In genomic region chr7:76123316-76123715, GRCh38 we compare ENCODE assay signal across 22 cellular contexts.
DNase-seq lines count a peak whose midpoint lies in the region; ATAC-seq and TF ChIP-seq lines count a peak whose summit lies in the region.
"Had no signal": no experiment of that assay in that cellular context is flagged by ENCODE, and none has a peak within 500 bp of the region (broad histone marks: within the 10 kb centered on the region; RNA-seq: fewer than 3 reads in every experiment).

No MANE protein-coding gene starts in this region.

- POLR2A ChIA-PET in PC-3 (lab: Charles Lee; ENCODE audit: unreplicated experiment) = interaction anchor here (0.7 kb wide), 1 partner anchor 365 kb away, joined by 7 read pairs; no protein-coding TSS in a partner anchor

- 0 out of 2 replicates have a peak, but pooled peaks cover 3% of the 10 kb centered on the region for H3K4me1 ChIP-seq in PC-3 (ENCODE audit: insufficient read depth, low read length)
- H3K4me1 ChIP-seq in upper lobe of left lung = no peaks in the 10 kb centered on the region
- no peaks in the 10 kb centered on the region for H3K4me1 ChIP-seq in lower lobe of right lung
- H3K4me1 ChIP-seq in esophagus muscularis mucosa = no peaks in the 10 kb centered on the region
- H3K4me1 ChIP-seq: BE2C had no signal

- no peaks in the 10 kb centered on the region for H3K9me2 ChIP-seq in PC-3 (replicated peaks; ENCODE audit: low read length)

- no TSS peak for BruUV-seq in PC-3 (replicated peaks; lab: Mats Ljungman, UMichigan)

- H3K9me3 ChIP-seq in PC-3 (ENCODE audit: low read length) = no peaks in the 10 kb centered on the region
- H3K9me3 ChIP-seq in upper lobe of left lung = no peaks in the 10 kb centered on the region
- no peaks in the 10 kb centered on the region for H3K9me3 ChIP-seq in lower lobe of right lung
- H3K9me3 ChIP-seq in esophagus muscularis mucosa = no peaks in the 10 kb centered on the region
- H3K9me3 ChIP-seq: BE2C, BLaER1 had no signal

- no peak overlapping the region for H3K9ac ChIP-seq in PC-3 (ENCODE audit: low read length)
- H3K9ac ChIP-seq: BLaER1 had no signal

- H4K20me1 ChIP-seq in PC-3 (ENCODE audit: low read length) = no peaks in the 10 kb centered on the region
- H4K20me1 ChIP-seq: BLaER1 had no signal

- WGBS in upper lobe of left lung, 2 donors = 88 to 90% methylated on average over 4 of the region's 4 CpGs
- WGBS in esophagus muscularis mucosa = 93% methylated on average over 4 of the region's 4 CpGs

- intact Hi-C loops in PC-3 (cut with micrococcal nuclease) (no loop called here), sciatic nerve (cut with DNase I) (no loop called here), lower lobe of right lung (cut with DNase I) (no loop called here), esophagus muscularis mucosa (cut with DNase I) (no loop called here)

- no peaks in the 10 kb centered on the region for H3F3A ChIP-seq in PC-3 (ENCODE audit: low read length, unreplicated experiment)

- H2AFZ ChIP-seq in PC-3 (ENCODE audit: low read length) = no peak overlapping the region

- no peak for TF ChIP-seq EP300 in upper lobe of left lung (IDR thresholded peaks at IDR 0.05)
- no peak for TF ChIP-seq EP300 in esophagus muscularis mucosa (IDR thresholded peaks at IDR 0.05)

- H3K4me3 ChIP-seq in PC-3 (ENCODE audit: low read length) (no peak overlapping the region), upper lobe of left lung (no peak overlapping the region), lower lobe of right lung (no peak overlapping the region), esophagus muscularis mucosa (no peak overlapping the region)
- H3K4me3 ChIP-seq: BLaER1, GM12878 had no signal

- H3K27ac ChIP-seq in PC-3 (ENCODE audit: low read length) (no peak overlapping the region), upper lobe of left lung (no peak overlapping the region), lower lobe of right lung (no peak overlapping the region), esophagus muscularis mucosa (replicated peaks in 1 of 4) (no peak overlapping the region)
- H3K27ac ChIP-seq: BLaER1 had no signal

- no peak for TF ChIP-seq CTCF in PC-3 (conservative IDR thresholded peaks at IDR 0.05; ENCODE audit: low read depth, low read length)
- TF ChIP-seq CTCF in upper lobe of left lung (IDR thresholded peaks at IDR 0.05) = no peak
- no peak for TF ChIP-seq CTCF in lower lobe of right lung (IDR thresholded peaks at IDR 0.05)
- TF ChIP-seq CTCF in esophagus muscularis mucosa (IDR thresholded peaks at IDR 0.05) = no peak

- no peak for TF ChIP-seq POLR2A in upper lobe of left lung (IDR thresholded peaks at IDR 0.05)
- no peak for TF ChIP-seq POLR2A in esophagus muscularis mucosa (IDR thresholded peaks at IDR 0.05; ENCODE audit: low read depth)

- ATAC-seq in PC-3 = no peak
- peak; percentile 76 for ATAC-seq in esophagus mucosa
- ATAC-seq in upper lobe of left lung (ENCODE audit: low FRiP score in 2 of 2) = no peak
- ATAC-seq in sciatic nerve = no peak
- no peak for ATAC-seq in lower lobe of right lung
- ATAC-seq: GM12878 had no signal

- no peaks in the 10 kb centered on the region for H3K27me3 ChIP-seq in PC-3 (ENCODE audit: low read length)
- no peaks in the 10 kb centered on the region for H3K27me3 ChIP-seq in upper lobe of left lung
- no peaks in the 10 kb centered on the region for H3K27me3 ChIP-seq in lower lobe of right lung (ENCODE audit: low read depth)
- no peaks in the 10 kb centered on the region for H3K27me3 ChIP-seq in esophagus muscularis mucosa
- H3K27me3 ChIP-seq: BE2C, BLaER1 had no signal

- H3K4me2 ChIP-seq in PC-3 (ENCODE audit: low read length) = no peak overlapping the region

- no peaks in the 10 kb centered on the region for H3K79me2 ChIP-seq in PC-3 (ENCODE audit: low read length)

- CTCF ChIA-PET in PC-3 (lab: Charles Lee) = no interaction called here

- H3K36me3 ChIP-seq in PC-3 (ENCODE audit: low read depth, low read length) (no peaks in the 10 kb centered on the region), upper lobe of left lung (no peaks in the 10 kb centered on the region), lower lobe of right lung (no peaks in the 10 kb centered on the region), esophagus muscularis mucosa (no peaks in the 10 kb centered on the region)
- H3K36me3 ChIP-seq: BE2C, BLaER1 had no signal

- DNase-seq in PC-3 (peak; percentile 5), amniotic epithelial cell (ENCODE audit: low read depth) (peak; percentile 3), upper lobe of left lung (no peak), sciatic nerve (ENCODE audit: low spot score) (no peak), lower lobe of right lung (no peak), esophagus muscularis mucosa (ENCODE audit: extremely low spot score) (no peak)
- DNase-seq: 8988T; ACHN; BE2C; C1 segment of cervical spinal cord; CD4-positive, alpha-beta memory T cell; CD4-positive, CD25-positive, alpha-beta regulatory T cell; CD8-positive, alpha-beta memory T cell; COR-L47; DMS 273 treated with DMSO at 0.1 percent for 48 hours; DMS153; DMS79; DND-41; EL had no signal

Comparison
In these comparisons a context has a peak if more than half of its experiments do, and no peak if none do; other contexts are left out.
1. DNase-seq: peak in PC-3 (single experiment) and amniotic epithelial cell (single experiment); none in upper lobe of left lung (0 of 2), sciatic nerve (single experiment), lower lobe of right lung (single experiment) and esophagus muscularis mucosa (single experiment).